ENCODE assay signal across 8 cellular contexts in genomic region chr5:115377468-115378217, GRCh38.
DNase-seq lines count a peak whose midpoint lies in the region; ATAC-seq and TF ChIP-seq lines count a peak whose summit lies in the region.

No MANE protein-coding gene starts in this region.

- H3K36me3 ChIP-seq in fibroblast of lung (ENCODE audit: control insufficient read depth, insufficient read depth, low read length): no peaks in the 10 kb centered on the region
- H3K36me3 ChIP-seq in OCI-LY7 (ENCODE audit: insufficient read depth, low read length): no peaks in the 10 kb centered on the region

- POLR2A ChIA-PET in OCI-LY7 (lab: Charles Lee): interaction anchor here (0.6 to 0.7 kb wide), 3 partner anchors 87 to 719 kb away, joined by 3 read pairs; no protein-coding TSS in a partner anchor

- ATAC-seq in GM21717 (IDR thresholded peaks at IDR 0.05; ENCODE audit: unreplicated experiment): peak; percentile 78
- peak; percentile 95 for ATAC-seq in stimulated activated effector memory CD8-positive, alpha-beta T cell treated with anti-CD3 and anti-CD28 coated beads, Interleukin-12 subunit alpha, Interleukin-12 subunit beta, amount 100 ng/mL, for 72 hours

- no peaks in the 10 kb centered on the region for H3K27me3 ChIP-seq in fibroblast of lung (ENCODE audit: control insufficient read depth, insufficient read depth, low read length)

- H3K27ac ChIP-seq in fibroblast of lung (ENCODE audit: insufficient read depth, low read length) (peak overlapping the region; percentile 59), OCI-LY7 (ENCODE audit: low read depth, low read length, poor library complexity, severe bottlenecking) (no peak overlapping the region)

- CTCF ChIA-PET in OCI-LY7 (lab: Charles Lee; ENCODE audit: unreplicated experiment): no interaction called here

- H4K20me1 ChIP-seq in fibroblast of lung (ENCODE audit: control insufficient read depth, extremely low read depth, insufficient read depth, low read length) (no peaks in the 10 kb centered on the region), OCI-LY7 (ENCODE audit: insufficient read depth, low read length) (no peaks in the 10 kb centered on the region)

- no peaks in the 10 kb centered on the region for H3K9me3 ChIP-seq in fibroblast of lung (ENCODE audit: control insufficient read depth, insufficient read depth, low read depth, low read length)
- no peaks in the 10 kb centered on the region for H3K9me3 ChIP-seq in OCI-LY7 (ENCODE audit: low read length)

- no peak for TF ChIP-seq CTCF in GM10266 (IDR thresholded peaks at IDR 0.05; ENCODE audit: control insufficient read depth, insufficient read depth, low read depth, missing control alignments)
- peak; percentile 37 to 45 for TF ChIP-seq CTCF in fibroblast of lung (conservative IDR thresholded peaks at IDR 0.05 in 1 of 2, IDR thresholded peaks at IDR 0.05 in 1 of 2; ENCODE audit: low read depth in 1 of 2, low read length in 2 of 2)
- TF ChIP-seq CTCF in OCI-LY7 (conservative IDR thresholded peaks at IDR 0.05; ENCODE audit: low read length): no peak

- no peaks in the 10 kb centered on the region for H3K9me2 ChIP-seq in OCI-LY7 (ENCODE audit: insufficient read depth, low read length)

- peak; percentile 32 for DNase-seq in GM10266 (ENCODE audit: extremely low spot score)
- peak; percentile 64 for DNase-seq in NCI-H226
- DNase-seq in fibroblast of lung (ENCODE audit: low read depth in 2 of 2): peak; percentile 89 to 93
- no peak for DNase-seq in stimulated activated effector memory CD8-positive, alpha-beta T cell treated with anti-CD3 and anti-CD28 coated beads, Interleukin-12 subunit alpha, Interleukin-12 subunit beta, amount 100 ng/mL, for 72 hours (ENCODE audit: low spot score in 2 of 2)
- DNase-seq in NCI-H1436 (lab: John Stamatoyannopoulos, UW): no peak
- DNase-seq in DMS153 treated with DMSO at 0.1 percent for 48 hours (lab: John Stamatoyannopoulos, UW; ENCODE audit: unreplicated experiment): no peak
- no peak for DNase-seq in OCI-LY7 (ENCODE audit: low spot score)

- BruUV-seq in OCI-LY7 (replicated peaks; lab: Mats Ljungman, UMichigan): no TSS peak

- no peaks in the 10 kb centered on the region for H3K36me3 Mint-ChIP-seq in stimulated activated effector memory CD8-positive, alpha-beta T cell treated with anti-CD3 and anti-CD28 coated beads, Interleukin-12 subunit alpha, Interleukin-12 subunit beta, amount 100 ng/mL, for 72 hours

- no peak overlapping the region for H3K4me3 ChIP-seq in fibroblast of lung (replicated peaks in 1 of 4; ENCODE audit: control extremely low read depth in 1 of 4, insufficient read depth in 1 of 4, low read depth in 3 of 4, low read length in 4 of 4)
- no peak overlapping the region for H3K4me3 ChIP-seq in OCI-LY7 (ENCODE audit: low read depth, low read length, poor library complexity, severe bottlenecking)

- H3K4me2 ChIP-seq in fibroblast of lung (ENCODE audit: extremely low read depth, insufficient read depth, low read length): peak overlapping the region; percentile 49
- H3K4me2 ChIP-seq in OCI-LY7 (ENCODE audit: low read length): no peak overlapping the region

- H3K9me3 Mint-ChIP-seq in stimulated activated effector memory CD8-positive, alpha-beta T cell treated with anti-CD3 and anti-CD28 coated beads, Interleukin-12 subunit alpha, Interleukin-12 subunit beta, amount 100 ng/mL, for 72 hours: no peaks in the 10 kb centered on the region

- no peak overlapping the region for H3K4me3 Mint-ChIP-seq in stimulated activated effector memory CD8-positive, alpha-beta T cell treated with anti-CD3 and anti-CD28 coated beads, Interleukin-12 subunit alpha, Interleukin-12 subunit beta, amount 100 ng/mL, for 72 hours

- H3K27ac Mint-ChIP-seq in stimulated activated effector memory CD8-positive, alpha-beta T cell treated with anti-CD3 and anti-CD28 coated beads, Interleukin-12 subunit alpha, Interleukin-12 subunit beta, amount 100 ng/mL, for 72 hours: no peak overlapping the region

- intact Hi-C loops in OCI-LY7 (cut with micrococcal nuclease; ENCODE audit: unreplicated experiment): no loop called here

- H3K79me2 ChIP-seq in fibroblast of lung (ENCODE audit: control insufficient read depth, insufficient read depth, low read length) (no peaks in the 10 kb centered on the region), OCI-LY7 (ENCODE audit: insufficient read depth, low read depth, low read length) (no peaks in the 10 kb centered on the region)

- H3K4me1 Mint-ChIP-seq in stimulated activated effector memory CD8-positive, alpha-beta T cell treated with anti-CD3 and anti-CD28 coated beads, Interleukin-12 subunit alpha, Interleukin-12 subunit beta, amount 100 ng/mL, for 72 hours: peaks cover 15% of the 10 kb centered on the region

- H3K9ac ChIP-seq in fibroblast of lung (ENCODE audit: insufficient read depth, low read length): no peak overlapping the region

- H3K4me1 ChIP-seq in fibroblast of lung (ENCODE audit: control insufficient read depth, extremely low read depth, insufficient read depth, low read length) (peaks cover 13% of the 10 kb centered on the region), OCI-LY7 (ENCODE audit: insufficient read depth, low read length, poor library complexity, severe bottlenecking) (no peaks in the 10 kb centered on the region)

- H2AFZ ChIP-seq in fibroblast of lung (ENCODE audit: low read length) (peak overlapping the region; percentile 13), OCI-LY7 (ENCODE audit: low read length) (no peak overlapping the region)

Comparison
In these comparisons a context has a peak if more than half of its experiments do, and no peak if none do; other contexts are left out.
1. DNase-seq: peak in GM10266 (single experiment), NCI-H226 (single experiment) and fibroblast of lung (2 of 2); none in stimulated activated effector memory CD8-positive, alpha-beta T cell treated with anti-CD3 and anti-CD28 coated beads, Interleukin-12 subunit alpha, Interleukin-12 subunit beta, amount 100 ng/mL, for 72 hours (0 of 2), NCI-H1436 (single experiment), DMS153 treated with DMSO at 0.1 percent for 48 hours (single experiment) and OCI-LY7 (single experiment).
2. CTCF ChIP-seq: peak in fibroblast of lung (2 of 2); none in GM10266 (single experiment) and OCI-LY7 (single experiment).